In the genomic region with DNA sequence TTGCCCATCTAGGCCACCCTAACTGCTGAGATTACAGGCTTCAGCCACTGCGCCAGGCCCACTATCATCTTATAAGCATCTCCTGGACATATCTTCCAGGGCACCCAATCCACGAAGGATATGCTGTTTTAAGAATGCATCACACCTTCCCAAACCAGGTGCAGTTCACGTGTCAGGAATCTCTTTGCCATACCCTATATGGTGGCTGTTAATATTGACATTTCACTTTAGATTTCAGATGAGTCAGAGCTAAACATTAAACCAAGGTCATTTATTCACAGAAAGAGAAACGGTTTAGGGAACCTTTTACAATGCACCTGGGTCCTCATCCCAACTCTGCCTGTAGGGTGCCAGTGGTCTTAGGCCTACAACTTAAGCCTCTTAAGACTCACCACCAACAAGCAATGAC, we compare ENCODE assay signal across 1 cellular context.
A peak's percentile ranks its signal among the peaks of the same experiment; 100 is the strongest.
TF ChIP-seq lines count a peak whose summit lies in the region.

No MANE protein-coding gene starts in this region.

TF ChIP-seq in HepG2, 621 proteins besides CTCF, POLR2A, EP300 and RAD21 (continued from another document and continues in another):
- TF ChIP-seq KDM4B (CRISPR knock-in tag; IDR thresholded peaks at IDR 0.05) (no peak; the same call in 1 of the 2 replicates), IRF2 (CRISPR knock-in tag; IDR thresholded peaks at IDR 0.05) (no peak), ZNF530 (CRISPR knock-in tag; IDR thresholded peaks at IDR 0.05; ENCODE audit: low read depth) (no peak), ZNF672 (CRISPR knock-in tag; IDR thresholded peaks at IDR 0.05) (no peak), RXRB (CRISPR knock-in tag; IDR thresholded peaks at IDR 0.05; ENCODE audit: borderline replicate concordance) (peak; percentile 79), MLLT10 (CRISPR knock-in tag; IDR thresholded peaks at IDR 0.05) (no peak), NFATC3 (CRISPR knock-in tag; IDR thresholded peaks at IDR 0.05) (no peak), MXI1 (IDR thresholded peaks at IDR 0.05; ENCODE audit: borderline replicate concordance, low read depth, low read length) (no peak), ZNF558 (CRISPR knock-in tag; IDR thresholded peaks at IDR 0.05; ENCODE audit: borderline replicate concordance) (no peak), RARA (CRISPR knock-in tag; IDR thresholded peaks at IDR 0.05) (peak; percentile 76), ZNF720 (CRISPR knock-in tag; IDR thresholded peaks at IDR 0.05) (no peak), ZNF776 (CRISPR knock-in tag; IDR thresholded peaks at IDR 0.05) (no peak), ZNF337 (CRISPR knock-in tag; IDR thresholded peaks at IDR 0.05; ENCODE audit: borderline replicate concordance, low read depth) (peak; percentile 76; the same call in 1 of the 2 replicates), PHB2 (IDR thresholded peaks at IDR 0.05; ENCODE audit: partially characterized antibody) (no peak), RFX5 (IDR thresholded peaks at IDR 0.05; ENCODE audit: low read depth, low read length) (no peak), ZNF441 (CRISPR knock-in tag; IDR thresholded peaks at IDR 0.05; ENCODE audit: borderline replicate concordance) (peak; percentile 64; the same call in 1 of the 2 replicates), MEF2D (CRISPR knock-in tag; IDR thresholded peaks at IDR 0.05) (peak; percentile 57), FOXJ3 (CRISPR knock-in tag; IDR thresholded peaks at IDR 0.05; ENCODE audit: borderline replicate concordance) (no peak), THAP11 (CRISPR knock-in tag; IDR thresholded peaks at IDR 0.05) (peak; percentile 52; the same call in 1 of the 2 replicates), SALL1 (CRISPR knock-in tag; IDR thresholded peaks at IDR 0.05) (peak; percentile 65), ZNF709 (CRISPR knock-in tag; IDR thresholded peaks at IDR 0.05) (no peak), PHF5A (CRISPR knock-in tag; IDR thresholded peaks at IDR 0.05; ENCODE audit: low read depth, unreplicated experiment) (no peak), ZNF264 (CRISPR knock-in tag; IDR thresholded peaks at IDR 0.05) (no peak), FOXA3 (CRISPR knock-in tag; IDR thresholded peaks at IDR 0.05) (peak; percentile 82), SMAD3 (CRISPR knock-in tag; IDR thresholded peaks at IDR 0.05) (peak; percentile 90), HNRNPH1 (optimal IDR thresholded peaks at IDR 0.05; ENCODE audit: low read depth, low read length) (no peak), PAF1 (CRISPR knock-in tag; IDR thresholded peaks at IDR 0.05) (no peak), ZMYM2 (CRISPR knock-in tag; IDR thresholded peaks at IDR 0.05) (peak; percentile 79), ZMYM4 (CRISPR knock-in tag; IDR thresholded peaks at IDR 0.05) (peak; percentile 77), ZSCAN9 (CRISPR knock-in tag; IDR thresholded peaks at IDR 0.05; ENCODE audit: borderline replicate concordance) (no peak; the same call in 1 of the 2 replicates), PRPF4 (IDR thresholded peaks at IDR 0.05; ENCODE audit: low read depth, low read length, poor library complexity, severe bottlenecking) (no peak), ZNF34 (CRISPR knock-in tag; IDR thresholded peaks at IDR 0.05; ENCODE audit: borderline replicate concordance) (no peak), STAT5B (CRISPR knock-in tag; IDR thresholded peaks at IDR 0.05) (no peak), ELF1 (CRISPR knock-in tag; IDR thresholded peaks at IDR 0.05) (peak; percentile 38; the same call in 1 of the 2 replicates), RBM39 (IDR thresholded peaks at IDR 0.05; ENCODE audit: low read depth, low read length, poor library complexity, severe bottlenecking) (no peak), ZFAT (CRISPR knock-in tag; conservative IDR thresholded peaks at IDR 0.05) (no peak), ZNF644 (CRISPR knock-in tag; IDR thresholded peaks at IDR 0.05; ENCODE audit: low read depth) (peak; percentile 75), MIER2 (CRISPR knock-in tag; IDR thresholded peaks at IDR 0.05) (no peak), PLRG1 (conservative IDR thresholded peaks at IDR 0.05) (no peak), HNF4A (CRISPR knock-in tag; IDR thresholded peaks at IDR 0.05) (no peak), SP140L (CRISPR knock-in tag; IDR thresholded peaks at IDR 0.05; ENCODE audit: borderline replicate concordance) (no peak), ZFP37 (CRISPR knock-in tag; IDR thresholded peaks at IDR 0.05; ENCODE audit: borderline replicate concordance) (no peak), ZNF570 (CRISPR knock-in tag; IDR thresholded peaks at IDR 0.05; ENCODE audit: borderline replicate concordance) (no peak)
- TF ChIP-seq, protein P1, sequence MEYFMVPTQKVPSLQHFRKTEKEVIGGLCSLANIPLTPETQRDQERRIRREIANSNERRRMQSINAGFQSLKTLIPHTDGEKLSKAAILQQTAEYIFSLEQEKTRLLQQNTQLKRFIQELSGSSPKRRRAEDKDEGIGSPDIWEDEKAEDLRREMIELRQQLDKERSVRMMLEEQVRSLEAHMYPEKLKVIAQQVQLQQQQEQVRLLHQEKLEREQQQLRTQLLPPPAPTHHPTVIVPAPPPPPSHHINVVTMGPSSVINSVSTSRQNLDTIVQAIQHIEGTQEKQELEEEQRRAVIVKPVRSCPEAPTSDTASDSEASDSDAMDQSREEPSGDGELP (IDR thresholded peaks at IDR 0.05; ENCODE audit: borderline replicate concordance, low read depth) = peak; percentile 35; the same call in 1 of the 2 replicates
- TF ChIP-seq, protein P2, sequence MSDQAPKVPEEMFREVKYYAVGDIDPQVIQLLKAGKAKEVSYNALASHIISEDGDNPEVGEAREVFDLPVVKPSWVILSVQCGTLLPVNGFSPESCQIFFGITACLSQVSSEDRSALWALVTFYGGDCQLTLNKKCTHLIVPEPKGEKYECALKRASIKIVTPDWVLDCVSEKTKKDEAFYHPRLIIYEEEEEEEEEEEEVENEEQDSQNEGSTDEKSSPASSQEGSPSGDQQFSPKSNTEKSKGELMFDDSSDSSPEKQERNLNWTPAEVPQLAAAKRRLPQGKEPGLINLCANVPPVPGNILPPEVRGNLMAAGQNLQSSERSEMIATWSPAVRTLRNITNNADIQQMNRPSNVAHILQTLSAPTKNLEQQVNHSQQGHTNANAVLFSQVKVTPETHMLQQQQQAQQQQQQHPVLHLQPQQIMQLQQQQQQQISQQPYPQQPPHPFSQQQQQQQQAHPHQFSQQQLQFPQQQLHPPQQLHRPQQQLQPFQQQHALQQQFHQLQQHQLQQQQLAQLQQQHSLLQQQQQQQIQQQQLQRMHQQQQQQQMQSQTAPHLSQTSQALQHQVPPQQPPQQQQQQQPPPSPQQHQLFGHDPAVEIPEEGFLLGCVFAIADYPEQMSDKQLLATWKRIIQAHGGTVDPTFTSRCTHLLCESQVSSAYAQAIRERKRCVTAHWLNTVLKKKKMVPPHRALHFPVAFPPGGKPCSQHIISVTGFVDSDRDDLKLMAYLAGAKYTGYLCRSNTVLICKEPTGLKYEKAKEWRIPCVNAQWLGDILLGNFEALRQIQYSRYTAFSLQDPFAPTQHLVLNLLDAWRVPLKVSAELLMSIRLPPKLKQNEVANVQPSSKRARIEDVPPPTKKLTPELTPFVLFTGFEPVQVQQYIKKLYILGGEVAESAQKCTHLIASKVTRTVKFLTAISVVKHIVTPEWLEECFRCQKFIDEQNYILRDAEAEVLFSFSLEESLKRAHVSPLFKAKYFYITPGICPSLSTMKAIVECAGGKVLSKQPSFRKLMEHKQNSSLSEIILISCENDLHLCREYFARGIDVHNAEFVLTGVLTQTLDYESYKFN (CRISPR knock-in tag; conservative IDR thresholded peaks at IDR 0.05) = peak; percentile 59; the same call in 1 of the 2 replicates
- TF ChIP-seq, protein P3, sequence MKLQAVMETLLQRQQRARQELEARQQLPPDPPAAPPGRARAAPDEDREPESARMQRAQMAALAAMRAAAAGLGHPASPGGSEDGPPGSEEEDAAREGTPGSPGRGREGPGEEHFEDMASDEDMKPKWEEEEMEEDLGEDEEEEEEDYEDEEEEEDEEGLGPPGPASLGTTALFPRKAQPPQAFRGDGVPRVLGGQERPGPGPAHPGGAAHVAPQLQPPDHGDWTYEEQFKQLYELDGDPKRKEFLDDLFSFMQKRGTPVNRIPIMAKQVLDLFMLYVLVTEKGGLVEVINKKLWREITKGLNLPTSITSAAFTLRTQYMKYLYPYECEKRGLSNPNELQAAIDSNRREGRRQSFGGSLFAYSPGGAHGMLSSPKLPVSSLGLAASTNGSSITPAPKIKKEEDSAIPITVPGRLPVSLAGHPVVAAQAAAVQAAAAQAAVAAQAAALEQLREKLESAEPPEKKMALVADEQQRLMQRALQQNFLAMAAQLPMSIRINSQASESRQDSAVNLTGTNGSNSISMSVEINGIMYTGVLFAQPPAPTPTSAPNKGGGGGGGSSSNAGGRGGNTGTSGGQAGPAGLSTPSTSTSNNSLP (IDR thresholded peaks at IDR 0.05; ENCODE audit: low read depth, low read length) = peak; percentile 74; the same call in 1 of the 2 replicates
- TF ChIP-seq, protein P4, sequence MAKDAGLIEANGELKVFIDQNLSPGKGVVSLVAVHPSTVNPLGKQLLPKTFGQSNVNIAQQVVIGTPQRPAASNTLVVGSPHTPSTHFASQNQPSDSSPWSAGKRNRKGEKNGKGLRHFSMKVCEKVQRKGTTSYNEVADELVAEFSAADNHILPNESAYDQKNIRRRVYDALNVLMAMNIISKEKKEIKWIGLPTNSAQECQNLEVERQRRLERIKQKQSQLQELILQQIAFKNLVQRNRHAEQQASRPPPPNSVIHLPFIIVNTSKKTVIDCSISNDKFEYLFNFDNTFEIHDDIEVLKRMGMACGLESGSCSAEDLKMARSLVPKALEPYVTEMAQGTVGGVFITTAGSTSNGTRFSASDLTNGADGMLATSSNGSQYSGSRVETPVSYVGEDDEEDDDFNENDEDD (CRISPR knock-in tag; IDR thresholded peaks at IDR 0.05; ENCODE audit: borderline replicate concordance) = peak; percentile 74; the same call in 1 of the 2 replicates
- TF ChIP-seq, protein P5, sequence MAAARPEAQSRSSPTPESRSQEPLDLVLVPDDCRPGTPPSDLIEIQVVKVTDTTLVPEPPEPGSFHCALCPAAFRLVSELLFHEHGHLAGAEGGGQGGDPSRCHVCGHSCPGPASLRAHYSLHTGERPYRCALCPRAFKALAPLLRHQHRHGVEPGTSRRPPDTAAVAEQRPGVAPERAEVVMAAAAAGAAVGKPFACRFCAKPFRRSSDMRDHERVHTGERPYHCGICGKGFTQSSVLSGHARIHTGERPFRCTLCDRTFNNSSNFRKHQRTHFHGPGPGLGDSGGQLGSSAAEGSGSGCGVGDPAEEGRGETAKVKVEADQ (CRISPR knock-in tag; IDR thresholded peaks at IDR 0.05; ENCODE audit: borderline replicate concordance) = 0 out of 2 replicates have a peak, but pooled peaks have one; percentile 39
- TF ChIP-seq, protein P6, sequence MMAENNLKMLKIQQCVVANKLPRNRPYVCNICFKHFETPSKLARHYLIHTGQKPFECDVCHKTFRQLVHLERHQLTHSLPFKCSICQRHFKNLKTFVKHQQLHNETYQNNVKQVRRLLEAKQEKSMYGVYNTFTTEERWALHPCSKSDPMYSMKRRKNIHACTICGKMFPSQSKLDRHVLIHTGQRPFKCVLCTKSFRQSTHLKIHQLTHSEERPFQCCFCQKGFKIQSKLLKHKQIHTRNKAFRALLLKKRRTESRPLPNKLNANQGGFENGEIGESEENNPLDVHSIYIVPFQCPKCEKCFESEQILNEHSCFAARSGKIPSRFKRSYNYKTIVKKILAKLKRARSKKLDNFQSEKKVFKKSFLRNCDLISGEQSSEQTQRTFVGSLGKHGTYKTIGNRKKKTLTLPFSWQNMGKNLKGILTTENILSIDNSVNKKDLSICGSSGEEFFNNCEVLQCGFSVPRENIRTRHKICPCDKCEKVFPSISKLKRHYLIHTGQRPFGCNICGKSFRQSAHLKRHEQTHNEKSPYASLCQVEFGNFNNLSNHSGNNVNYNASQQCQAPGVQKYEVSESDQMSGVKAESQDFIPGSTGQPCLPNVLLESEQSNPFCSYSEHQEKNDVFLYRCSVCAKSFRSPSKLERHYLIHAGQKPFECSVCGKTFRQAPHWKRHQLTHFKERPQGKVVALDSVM (CRISPR knock-in tag; IDR thresholded peaks at IDR 0.05) = 0 out of 2 replicates have a peak, but pooled peaks have one; percentile 12
- TF ChIP-seq, protein P7, sequence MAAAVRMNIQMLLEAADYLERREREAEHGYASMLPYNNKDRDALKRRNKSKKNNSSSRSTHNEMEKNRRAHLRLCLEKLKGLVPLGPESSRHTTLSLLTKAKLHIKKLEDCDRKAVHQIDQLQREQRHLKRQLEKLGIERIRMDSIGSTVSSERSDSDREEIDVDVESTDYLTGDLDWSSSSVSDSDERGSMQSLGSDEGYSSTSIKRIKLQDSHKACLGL (CRISPR knock-in tag; IDR thresholded peaks at IDR 0.05) = no peak
- TF ChIP-seq, protein P8, sequence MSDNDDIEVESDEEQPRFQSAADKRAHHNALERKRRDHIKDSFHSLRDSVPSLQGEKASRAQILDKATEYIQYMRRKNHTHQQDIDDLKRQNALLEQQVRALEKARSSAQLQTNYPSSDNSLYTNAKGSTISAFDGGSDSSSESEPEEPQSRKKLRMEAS (IDR thresholded peaks at IDR 0.05) = peak; percentile 78
- TF ChIP-seq, protein P9, sequence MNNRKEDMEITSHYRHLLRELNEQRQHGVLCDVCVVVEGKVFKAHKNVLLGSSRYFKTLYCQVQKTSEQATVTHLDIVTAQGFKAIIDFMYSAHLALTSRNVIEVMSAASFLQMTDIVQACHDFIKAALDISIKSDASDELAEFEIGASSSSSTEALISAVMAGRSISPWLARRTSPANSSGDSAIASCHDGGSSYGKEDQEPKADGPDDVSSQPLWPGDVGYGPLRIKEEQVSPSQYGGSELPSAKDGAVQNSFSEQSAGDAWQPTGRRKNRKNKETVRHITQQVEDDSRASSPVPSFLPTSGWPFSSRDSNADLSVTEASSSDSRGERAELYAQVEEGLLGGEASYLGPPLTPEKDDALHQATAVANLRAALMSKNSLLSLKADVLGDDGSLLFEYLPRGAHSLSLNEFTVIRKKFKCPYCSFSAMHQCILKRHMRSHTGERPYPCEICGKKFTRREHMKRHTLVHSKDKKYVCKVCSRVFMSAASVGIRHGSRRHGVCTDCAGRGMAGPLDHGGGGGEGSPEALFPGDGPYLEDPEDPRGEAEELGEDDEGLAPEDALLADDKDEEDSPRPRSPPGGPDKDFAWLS (CRISPR knock-in tag; IDR thresholded peaks at IDR 0.05; ENCODE audit: borderline replicate concordance) = no peak
- TF ChIP-seq, protein P10, sequence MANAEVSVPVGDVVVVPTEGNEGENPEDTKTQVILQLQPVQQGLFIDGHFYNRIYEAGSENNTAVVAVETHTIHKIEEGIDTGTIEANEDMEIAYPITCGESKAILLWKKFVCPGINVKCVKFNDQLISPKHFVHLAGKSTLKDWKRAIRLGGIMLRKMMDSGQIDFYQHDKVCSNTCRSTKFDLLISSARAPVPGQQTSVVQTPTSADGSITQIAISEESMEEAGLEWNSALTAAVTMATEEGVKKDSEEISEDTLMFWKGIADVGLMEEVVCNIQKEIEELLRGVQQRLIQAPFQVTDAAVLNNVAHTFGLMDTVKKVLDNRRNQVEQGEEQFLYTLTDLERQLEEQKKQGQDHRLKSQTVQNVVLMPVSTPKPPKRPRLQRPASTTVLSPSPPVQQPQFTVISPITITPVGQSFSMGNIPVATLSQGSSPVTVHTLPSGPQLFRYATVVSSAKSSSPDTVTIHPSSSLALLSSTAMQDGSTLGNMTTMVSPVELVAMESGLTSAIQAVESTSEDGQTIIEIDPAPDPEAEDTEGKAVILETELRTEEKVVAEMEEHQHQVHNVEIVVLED (CRISPR knock-in tag; IDR thresholded peaks at IDR 0.05; ENCODE audit: borderline replicate concordance) = no peak
